In the genomic region with DNA sequence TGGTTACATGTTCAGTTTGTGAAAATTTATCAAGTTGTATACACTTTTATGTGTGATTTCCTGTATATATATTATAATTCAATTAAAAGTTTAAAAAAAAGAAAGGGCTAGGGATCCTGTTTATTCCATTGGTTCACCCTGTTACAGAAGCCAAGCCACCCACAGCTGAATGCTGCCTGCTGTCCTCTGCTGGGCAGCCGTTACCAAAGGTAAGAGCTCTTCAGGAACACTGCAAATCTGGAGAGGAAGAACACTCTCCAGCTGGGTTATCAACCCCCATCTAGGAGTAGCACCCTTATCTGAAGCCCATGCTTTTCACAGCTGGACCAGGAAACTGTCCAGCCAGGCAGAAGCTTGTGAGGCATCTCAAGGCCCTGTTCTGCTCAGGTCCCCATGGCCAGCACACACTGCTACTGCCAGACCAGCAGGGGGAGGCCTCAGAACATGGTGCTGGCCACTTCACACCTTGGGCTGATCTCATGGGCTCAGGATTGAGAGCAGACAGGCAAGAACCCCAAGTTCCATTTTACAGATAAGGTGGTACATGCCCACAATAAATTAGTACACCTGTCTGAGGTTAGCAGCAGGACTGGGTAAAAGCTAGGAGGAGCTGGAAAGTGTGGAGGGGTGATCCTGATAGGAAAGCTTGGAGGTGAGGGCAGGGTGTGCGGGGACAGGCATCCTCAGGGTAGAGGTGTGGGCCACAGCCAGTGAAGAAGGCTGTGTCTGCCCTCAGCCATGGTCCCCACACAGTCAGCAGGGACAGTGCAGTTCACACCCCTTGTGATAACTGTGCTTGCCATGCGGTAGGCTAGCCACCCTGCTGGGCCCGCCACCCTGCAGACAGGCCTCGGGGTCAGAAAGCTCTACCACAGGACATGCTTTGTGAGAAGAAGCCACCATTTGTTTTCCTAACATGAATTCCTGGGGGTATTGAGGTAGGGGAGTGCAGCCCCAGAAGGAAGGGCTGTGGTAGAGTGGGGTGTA, we compare ENCODE assay signal across 8 cellular contexts. TPM values are rescaled to one million over a fixed set of nuclear protein-coding genes. Genes with fewer than 3 reads are reported as not detected.
A peak's percentile ranks its signal among the peaks of the same experiment; 100 is the strongest.
DNase-seq lines count a peak whose midpoint lies in the region; ATAC-seq, FAIRE-seq and TF ChIP-seq lines count a peak whose summit lies in the region.

No MANE protein-coding gene starts in this region.

- ATAC-seq in SK-N-SH treated with all-trans-retinoic acid at 6 μM for 48 hours: peak; percentile 93
- no peak for ATAC-seq in HG02571 (IDR thresholded peaks at IDR 0.05; ENCODE audit: unreplicated experiment)

- intact Hi-C loops in ascending aorta (cut with DNase I): loop anchor here (5.0 kb wide), 1 partner anchor 146 kb away; the partner anchor contains the start of genes ATPAF2 and GID4

- no peak overlapping the region for H3K27ac ChIP-seq in ascending aorta

- in situ Hi-C loops in Caki2 (cut with HindIII; ENCODE audit: low pct_unique_long_range_greater_than_20kb, low sequenced_read_pairs): no loop called here

- H3K9me3 ChIP-seq in ascending aorta: no peaks in the 10 kb centered on the region

- peak; percentile 21 to 44 (median 27) for TF ChIP-seq CTCF in ascending aorta (IDR thresholded peaks at IDR 0.05)

- peak; percentile 82 for FAIRE-seq in HTR-8/SVneo (lab: Jason Lieb, UNC)

- H3K4me1 ChIP-seq in ascending aorta: no peaks in the 10 kb centered on the region

- DNase-seq in Caki2 (ENCODE audit: low read depth): peak; percentile 37
- peak; percentile 84 for DNase-seq in HTR-8/SVneo (ENCODE audit: insufficient read length, low spot score)
- DNase-seq in ascending aorta (ENCODE audit: low spot score in 2 of 2): no peak
- DNase-seq in iPS-NIHi11 (ENCODE audit: low spot score): peak; percentile 79
- peak; percentile 32 for DNase-seq in stimulated activated CD4-positive, alpha-beta T cell treated with anti-CD3 and anti-CD28 coated beads, Interleukin-4, amount 100 ng/mL, for 1 hour
- DNase-seq in NCI-H128 (lab: John Stamatoyannopoulos, UW; ENCODE audit: unreplicated experiment): no peak

- H3K36me3 ChIP-seq in ascending aorta: peaks cover 26 to 42% of the 10 kb centered on the region in 2 donors

- no peaks in the 10 kb centered on the region for H3K27me3 ChIP-seq in ascending aorta

- H3K4me3 ChIP-seq in ascending aorta: no peak overlapping the region

TF ChIP-seq in SK-N-SH treated with all-trans-retinoic acid at 6 μM for 48 hours, 23 proteins besides CTCF, POLR2A, EP300 and RAD21:
- no peak for TF ChIP-seq PPARA (CRISPR knock-in tag; IDR thresholded peaks at IDR 0.05; ENCODE audit: borderline replicate concordance)
- TF ChIP-seq PATZ1 (CRISPR knock-in tag; IDR thresholded peaks at IDR 0.05; ENCODE audit: borderline replicate concordance): no peak
- no peak for TF ChIP-seq RARB (CRISPR knock-in tag; IDR thresholded peaks at IDR 0.05)

RNA-seq across cellular contexts. Expression of gene SREBF1, which starts 54.3 kb away (rescaled TPM):
- 33.9 and 59.6 TPM in 2 replicates for total RNA-seq in Caki2 (2014; rRNA removed; shearing (Covaris generic); ENCODE audit: low replicate concordance)
- total RNA-seq in ascending aorta: 141 TPM

Comparison
In these comparisons a context has a peak if more than half of its experiments do, and no peak if none do; other contexts are left out.
1. DNase-seq: peak in Caki2 (single experiment), HTR-8/SVneo (single experiment), iPS-NIHi11 (single experiment) and stimulated activated CD4-positive, alpha-beta T cell treated with anti-CD3 and anti-CD28 coated beads, Interleukin-4, amount 100 ng/mL, for 1 hour (single experiment); none in ascending aorta (0 of 2) and NCI-H128 (single experiment).